In genomic region chr2:148752977-148753376, GRCh38 we compare ENCODE assay signal across 28 cellular contexts.
"Had no signal": no experiment of that assay in that cellular context is flagged by ENCODE, and none has a peak within 500 bp of the region (broad histone marks: within the 10 kb centered on the region; RNA-seq: fewer than 3 reads in every experiment).

No MANE protein-coding gene starts in this region.

- H3K4me3 Mint-ChIP-seq: dendritic cell treated with granulocyte-macrophage colony-stimulating factor and Interleukin-4, amounts not matched to agents 40 ng/mL and 50 ng/mL, for 4 days; effector memory CD8-positive, alpha-beta T cell; endodermal cell; mesothelial cell of epicardium; naive B cell; naive thymus-derived CD8-positive, alpha-beta T cell had no signal

- FAIRE-seq: endometrium, islet of Langerhans, keratinocyte had no signal

- H3K27me3 Mint-ChIP-seq: dendritic cell treated with granulocyte-macrophage colony-stimulating factor and Interleukin-4, amounts not matched to agents 40 ng/mL and 50 ng/mL, for 4 days; effector memory CD8-positive, alpha-beta T cell; naive B cell; naive thymus-derived CD8-positive, alpha-beta T cell had no signal

- H3K4me1 Mint-ChIP-seq: mesothelial cell of epicardium had no signal

- H3K27ac Mint-ChIP-seq: dendritic cell treated with granulocyte-macrophage colony-stimulating factor and Interleukin-4, amounts not matched to agents 40 ng/mL and 50 ng/mL, for 4 days; effector memory CD8-positive, alpha-beta T cell; endodermal cell; mesothelial cell of epicardium had no signal

- ATAC-seq: effector memory CD8-positive, alpha-beta T cell; esophagus mucosa; gastrocnemius medialis; heart right ventricle; left cardiac atrium; left ventricle myocardium superior; mucosa of descending colon; naive thymus-derived CD8-positive, alpha-beta T cell had no signal

- H3K27me3 ChIP-seq: esophagus squamous epithelium, gastrocnemius medialis, heart right ventricle, left lung had no signal

- H3K4me3 ChIP-seq: esophagus squamous epithelium, gastrocnemius medialis, heart right ventricle, left lung, lower lobe of right lung, mucosa of descending colon had no signal

- H3K27ac ChIP-seq: epithelial cell of prostate, esophagus squamous epithelium, gastrocnemius medialis, heart right ventricle, left lung, lower lobe of right lung had no signal

- H3K9me3 Mint-ChIP-seq: dendritic cell treated with granulocyte-macrophage colony-stimulating factor and Interleukin-4, amounts not matched to agents 40 ng/mL and 50 ng/mL, for 4 days; effector memory CD8-positive, alpha-beta T cell; endodermal cell; mesothelial cell of epicardium; naive B cell; naive thymus-derived CD8-positive, alpha-beta T cell had no signal

- DNase-seq: cortex of kidney; effector CD8-positive, alpha-beta T cell; effector memory CD8-positive, alpha-beta T cell; endodermal cell; erythroblast; esophagus squamous epithelium; foreskin fibroblast; foreskin melanocyte; gastrocnemius medialis; glutamatergic neuron; head of caudate nucleus; heart right ventricle; hippocampal formation; left cardiac atrium; left lung; left ventricle myocardium superior; lower lobe of right lung; mesenchymal stem cell; mucosa of descending colon; naive B cell; naive thymus-derived CD8-positive, alpha-beta T cell had no signal

- H3K9me3 ChIP-seq: esophagus squamous epithelium, gastrocnemius medialis, heart right ventricle, left lung, lower lobe of right lung, mucosa of descending colon had no signal

- H3K4me1 ChIP-seq: esophagus squamous epithelium, left lung, lower lobe of right lung had no signal
